ENCODE assay signal across 9 cellular contexts in the genomic region with DNA sequence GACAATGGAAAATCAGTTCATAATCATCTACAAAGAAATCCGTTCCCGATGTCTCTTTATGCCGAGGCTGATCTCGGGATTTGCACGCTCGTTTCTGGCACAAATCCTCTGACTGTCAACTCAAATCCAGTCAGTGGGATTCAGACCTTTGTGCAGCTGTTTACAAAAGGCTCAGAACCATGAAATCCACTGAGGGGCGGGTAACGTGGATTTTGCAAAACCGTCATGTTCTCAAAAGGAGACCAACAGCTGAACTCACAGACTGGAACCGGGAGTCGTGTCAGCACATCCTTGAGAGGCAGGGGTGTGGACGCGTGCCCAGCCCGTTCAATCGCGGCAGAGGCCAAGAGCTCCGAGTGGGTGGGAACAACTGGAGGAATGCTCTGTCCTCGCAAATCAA. TPM values are rescaled to one million over a fixed set of nuclear protein-coding genes. Genes with fewer than 3 reads are reported as not detected.
DNase-seq lines count a peak whose midpoint lies in the region; ATAC-seq and TF ChIP-seq lines count a peak whose summit lies in the region.
"Had no signal": no experiment of that assay in that cellular context is flagged by ENCODE, and none has a peak within 500 bp of the region (broad histone marks: within the 10 kb centered on the region; RNA-seq: fewer than 3 reads in every experiment).

No MANE protein-coding gene starts in this region.

- peaks cover 2% of the 10 kb centered on the region for H3K36me3 Mint-ChIP-seq in T-helper 2 cell treated with Interferon-gamma antibody and Interleukin-4, amounts not matched to agents 5 μg/mL and 100 μg/mL, for 36 hours (ENCODE audit: low read depth)

- no peaks in the 10 kb centered on the region for H3K27me3 Mint-ChIP-seq in T-helper 2 cell treated with Interferon-gamma antibody and Interleukin-4, amounts not matched to agents 5 μg/mL and 100 μg/mL, for 36 hours (ENCODE audit: low read depth)

- DNase-seq in SJCRH30 (peak; percentile 99 to 100), glomerular visceral epithelial cell (ENCODE audit: extremely low spot score) (peak; percentile 68), osteoblast (ENCODE audit: insufficient read length, low spot score, missing footprints) (peak; percentile 80), H7 (no peak), NCI-H1436 treated with DMSO at 0.1 percent for 48 hours (lab: John Stamatoyannopoulos, UW) (no peak)
- DNase-seq in T-helper 2 cell treated with Interferon-gamma antibody and Interleukin-4, amounts not matched to agents 5 μg/mL and 100 μg/mL, for 36 hours (ENCODE audit: low spot score) = no peak
- DNase-seq: activated CD4-positive, alpha-beta T cell treated with anti-CD3 and anti-CD28 coated beads for 48 hours had no signal

- no peaks in the 10 kb centered on the region for H3K4me1 Mint-ChIP-seq in T-helper 2 cell treated with Interferon-gamma antibody and Interleukin-4, amounts not matched to agents 5 μg/mL and 100 μg/mL, for 36 hours (ENCODE audit: low read depth)

- H3K79me2 ChIP-seq in ACC112 (ENCODE audit: control insufficient read depth, insufficient read depth, low read length, unreplicated experiment) = no peaks in the 10 kb centered on the region
- H3K79me2 ChIP-seq in osteoblast (ENCODE audit: insufficient read depth, low read length) = no peaks in the 10 kb centered on the region

- H3K4me2 ChIP-seq in osteoblast (ENCODE audit: insufficient read depth, low read length) = peak overlapping the region; percentile 18

- peak overlapping the region; percentile 51 for H3K27ac ChIP-seq in ACC112 (ENCODE audit: low read depth, low read length)
- peak overlapping the region; percentile 100 for H3K27ac ChIP-seq in SJCRH30
- H3K27ac ChIP-seq in osteoblast (ENCODE audit: low read depth, low read length) = peak overlapping the region; percentile 22

- H2AFZ ChIP-seq in ACC112 (ENCODE audit: low read length, unreplicated experiment) = no peak overlapping the region
- no peak overlapping the region for H2AFZ ChIP-seq in osteoblast (ENCODE audit: low read length)

- ATAC-seq in HG02970 (IDR thresholded peaks at IDR 0.05; ENCODE audit: low FRiP score, unreplicated experiment) = no peak

- H3K36me3 ChIP-seq in ACC112 (ENCODE audit: insufficient read depth, low read length) = no peaks in the 10 kb centered on the region
- peaks cover 14% of the 10 kb centered on the region for H3K36me3 ChIP-seq in SJCRH30
- peaks cover 23% of the 10 kb centered on the region for H3K36me3 ChIP-seq in osteoblast (ENCODE audit: insufficient read depth, low read length)
- H3K36me3 ChIP-seq in H7 (replicated peaks; ENCODE audit: control insufficient read depth, insufficient read depth, low read length) = no peaks in the 10 kb centered on the region

- no peaks in the 10 kb centered on the region for H3K9me3 ChIP-seq in SJCRH30 (replicated peaks)
- H3K9me3 ChIP-seq in osteoblast (ENCODE audit: low read depth, low read length) = no peaks in the 10 kb centered on the region

- H3K27ac Mint-ChIP-seq in T-helper 2 cell treated with Interferon-gamma antibody and Interleukin-4, amounts not matched to agents 5 μg/mL and 100 μg/mL, for 36 hours = no peak overlapping the region

- H4K20me1 ChIP-seq in osteoblast (ENCODE audit: insufficient read depth, low read length) = peaks cover 15% of the 10 kb centered on the region

- TF ChIP-seq CTCF in osteoblast (IDR thresholded peaks at IDR 0.05; ENCODE audit: extremely low read depth, low read depth, low read length) = no peak

- H3K4me1 ChIP-seq in ACC112 (ENCODE audit: control insufficient read depth, insufficient read depth, low read length, unreplicated experiment) = peaks cover 33% of the 10 kb centered on the region
- peaks cover 51% of the 10 kb centered on the region for H3K4me1 ChIP-seq in SJCRH30
- H3K4me1 ChIP-seq in osteoblast (ENCODE audit: insufficient read depth, low read length) = peaks cover 32% of the 10 kb centered on the region

- no peak overlapping the region for H3K4me3 Mint-ChIP-seq in T-helper 2 cell treated with Interferon-gamma antibody and Interleukin-4, amounts not matched to agents 5 μg/mL and 100 μg/mL, for 36 hours

- no peaks in the 10 kb centered on the region for H3K27me3 ChIP-seq in ACC112 (ENCODE audit: insufficient read depth, low read length)
- H3K27me3 ChIP-seq in SJCRH30 = no peaks in the 10 kb centered on the region
- no peaks in the 10 kb centered on the region for H3K27me3 ChIP-seq in osteoblast (ENCODE audit: insufficient read depth, low read length)
- no peaks in the 10 kb centered on the region for H3K27me3 ChIP-seq in H7 (ENCODE audit: control insufficient read depth, insufficient read depth, low read length)

- peak overlapping the region; percentile 40 for H3K4me3 ChIP-seq in ACC112 (ENCODE audit: low read depth, low read length)
- peak overlapping the region; percentile 53 for H3K4me3 ChIP-seq in SJCRH30
- H3K4me3 ChIP-seq in osteoblast (ENCODE audit: insufficient read depth, low read length) = no peak overlapping the region
- no peak overlapping the region for H3K4me3 ChIP-seq in H7 (ENCODE audit: insufficient read depth, low read depth, low read length)

- H3K9me3 Mint-ChIP-seq in T-helper 2 cell treated with Interferon-gamma antibody and Interleukin-4, amounts not matched to agents 5 μg/mL and 100 μg/mL, for 36 hours = no peaks in the 10 kb centered on the region

RNA-seq across cellular contexts. Expression of a gene that starts 46.4 kb away (rescaled TPM):
- total RNA-seq in SJCRH30 (2014; rRNA removed; shearing (Covaris generic)) = 20.0 and 21.4 TPM in 2 replicates
- total RNA-seq in osteoblast = 24.2 and 29.2 TPM in 2 replicates
- total RNA-seq in H7 (2014; rRNA removed; shearing (Covaris generic)) = 24.4 and 40.8 TPM in 2 replicates

RNA-seq across cellular contexts. Expression of a gene that starts 46.5 kb away (rescaled TPM):
- 13.5 and 14.3 TPM in 2 replicates for total RNA-seq in SJCRH30 (2014; rRNA removed; shearing (Covaris generic))
- total RNA-seq in osteoblast = 19.7 and 21.7 TPM in 2 replicates
- 35.5 and 42.2 TPM in 2 replicates for total RNA-seq in H7 (2014; rRNA removed; shearing (Covaris generic))

Comparison
In these comparisons a context has a peak if more than half of its experiments do, and no peak if none do; other contexts are left out.
1. H3K27ac ChIP-seq: peak in every context shown above with its lines; median percentile 100 in SJCRH30; 51 in ACC112; 22 in osteoblast.
2. H3K4me3 ChIP-seq: peak in ACC112 (single experiment) and SJCRH30 (single experiment); none in osteoblast (single experiment) and H7 (single experiment).
3. DNase-seq: peak in SJCRH30 (2 of 2), glomerular visceral epithelial cell (single experiment) and osteoblast (single experiment); none in H7 (single experiment), NCI-H1436 treated with DMSO at 0.1 percent for 48 hours (single experiment) and T-helper 2 cell treated with Interferon-gamma antibody and Interleukin-4, amounts not matched to agents 5 μg/mL and 100 μg/mL, for 36 hours (single experiment).